9 cellular contexts compared by ENCODE assay signal in genomic region chr10:33772370-33773331, GRCh38.
A peak's percentile ranks its signal among the peaks of the same experiment; 100 is the strongest.
DNase-seq lines count a peak whose midpoint lies in the region; ATAC-seq and TF ChIP-seq lines count a peak whose summit lies in the region.
"Had no signal": no experiment of that assay in that cellular context is flagged by ENCODE, and none has a peak within 500 bp of the region (broad histone marks: within the 10 kb centered on the region; RNA-seq: fewer than 3 reads in every experiment).

No MANE protein-coding gene starts in this region.

- H3K27ac ChIP-seq in heart left ventricle (peak overlapping the region in 8 of 12 donors; percentile 17 to 53 (median 33)), right atrium auricular region (peak overlapping the region in 1 of 2 donors; percentile 18), left lung (no peak overlapping the region), stomach (no peak overlapping the region), coronary artery (peak overlapping the region in 1 of 2 donors; percentile 24)

- BruUV-seq in Caco-2 (replicated peaks; lab: Mats Ljungman, UMichigan): no TSS peak

- H3K4me1 Mint-ChIP-seq in brain: peaks cover 42% of the 10 kb centered on the region
- no peaks in the 10 kb centered on the region for H3K4me1 Mint-ChIP-seq in Caco-2 (ENCODE audit: low read depth, unreplicated experiment)

- POLR2A ChIA-PET in Caco-2 (lab: Charles Lee): no interaction called here

- intact Hi-C loops in heart left ventricle (cut with DNase I): no loop called here
- intact Hi-C loops in left lung (cut with DNase I): no loop called here
- intact Hi-C loops in stomach (cut with DNase I; ENCODE audit: low total_unique reads): no loop called here
- intact Hi-C loops in Caco-2 (cut with micrococcal nuclease; ENCODE audit: unreplicated experiment): no loop called here

- H3K27me3 Mint-ChIP-seq in brain: peaks cover 3% of the 10 kb centered on the region
- no peaks in the 10 kb centered on the region for H3K27me3 Mint-ChIP-seq in Caco-2 (ENCODE audit: insufficient read depth, unreplicated experiment)

- no peaks in the 10 kb centered on the region for H3K36me3 ChIP-seq in heart left ventricle
- H3K36me3 ChIP-seq in right atrium auricular region: no peaks in the 10 kb centered on the region
- no peaks in the 10 kb centered on the region for H3K36me3 ChIP-seq in left lung
- no peaks in the 10 kb centered on the region for H3K36me3 ChIP-seq in stomach
- H3K36me3 ChIP-seq in Caco-2 (ENCODE audit: control insufficient read depth, insufficient read depth, low read length): no peaks in the 10 kb centered on the region

- TF ChIP-seq EP300 in stomach (IDR thresholded peaks at IDR 0.05): no peak

- H3K9me3 Mint-ChIP-seq in brain (peaks cover 0 to 6% (median 0%) of the 10 kb centered on the region in 5 experiments), Caco-2 (ENCODE audit: unreplicated experiment) (no peaks in the 10 kb centered on the region)

- ATAC-seq in heart left ventricle (peak; percentile 75 to 95 (median 78)), left lung (peak; percentile 71), HG02763 (IDR thresholded peaks at IDR 0.05; ENCODE audit: unreplicated experiment) (no peak)

- H3K27me3 ChIP-seq in heart left ventricle (no peaks in the 10 kb centered on the region), right atrium auricular region (no peaks in the 10 kb centered on the region), left lung (no peaks in the 10 kb centered on the region), stomach (no peaks in the 10 kb centered on the region), Caco-2 (replicated peaks; ENCODE audit: control insufficient read depth, insufficient read depth, low read length) (no peaks in the 10 kb centered on the region)

- H3K4me3 Mint-ChIP-seq in brain (peak overlapping the region; percentile 61 to 77 (median 67)), Caco-2 (ENCODE audit: unreplicated experiment) (no peak overlapping the region)

- CTCF ChIA-PET in Caco-2 (lab: Charles Lee): no interaction called here

- TF ChIP-seq CTCF in heart left ventricle (IDR thresholded peaks at IDR 0.05) (no peak), right atrium auricular region (IDR thresholded peaks at IDR 0.05) (no peak), brain (conservative IDR thresholded peaks at IDR 0.05) (no peak), left lung (IDR thresholded peaks at IDR 0.05) (no peak), stomach (IDR thresholded peaks at IDR 0.05) (no peak), Caco-2 (IDR thresholded peaks at IDR 0.05; ENCODE audit: insufficient read depth in 1 of 2, low read depth in 1 of 2, low read length in 1 of 2, severe bottlenecking in 1 of 2, unreplicated experiment in 1 of 2) (no peak), coronary artery (IDR thresholded peaks at IDR 0.05) (no peak)

- DNase-seq in heart left ventricle: peak in 4 of 5 donors; percentile 32 to 56 (median 34)
- no peak for DNase-seq in right atrium auricular region (ENCODE audit: low spot score)
- no peak for DNase-seq in left lung
- no peak for DNase-seq in stomach
- no peak for DNase-seq in Caco-2
- no peak for DNase-seq in coronary artery (ENCODE audit: low spot score)
- DNase-seq: C1 segment of cervical spinal cord had no signal

- 58 to 63% (median 60%) methylated on average over 19 of the region's 19 CpGs for WGBS in heart left ventricle, 4 donors
- 49 to 65% (median 61%) methylated on average over 19 of the region's 19 CpGs for WGBS in stomach, 5 donors

- H3K4me3 ChIP-seq in heart left ventricle: peak overlapping the region in 5 of 12 donors; percentile 5 to 11 (median 10)
- H3K4me3 ChIP-seq in right atrium auricular region: no peak overlapping the region
- no peak overlapping the region for H3K4me3 ChIP-seq in left lung
- no peak overlapping the region for H3K4me3 ChIP-seq in stomach
- H3K4me3 ChIP-seq in Caco-2 (ENCODE audit: low read depth, low read length): no peak overlapping the region
- no peak overlapping the region for H3K4me3 ChIP-seq in coronary artery

- peaks cover 0 to 19% (median 8%) of the 10 kb centered on the region in 12 donors for H3K4me1 ChIP-seq in heart left ventricle
- H3K4me1 ChIP-seq in right atrium auricular region: peaks cover 0 to 4% of the 10 kb centered on the region in 2 donors
- peaks cover 0 to 9% of the 10 kb centered on the region in 2 donors for H3K4me1 ChIP-seq in left lung
- peaks cover 0 to 4% (median 0%) of the 10 kb centered on the region in 4 donors for H3K4me1 ChIP-seq in stomach
- H3K4me1 ChIP-seq in Caco-2: no peaks in the 10 kb centered on the region

- H3K36me3 Mint-ChIP-seq in brain: no peaks in the 10 kb centered on the region
- H3K36me3 Mint-ChIP-seq in Caco-2 (ENCODE audit: insufficient read depth, unreplicated experiment): no peaks in the 10 kb centered on the region

- TF ChIP-seq POLR2A in heart left ventricle (IDR thresholded peaks at IDR 0.05) (no peak), stomach (IDR thresholded peaks at IDR 0.05) (no peak)

- no peaks in the 10 kb centered on the region for H3K9me3 ChIP-seq in heart left ventricle
- no peaks in the 10 kb centered on the region for H3K9me3 ChIP-seq in right atrium auricular region
- H3K9me3 ChIP-seq in left lung: no peaks in the 10 kb centered on the region
- no peaks in the 10 kb centered on the region for H3K9me3 ChIP-seq in stomach
- H3K9me3 ChIP-seq in Caco-2: no peaks in the 10 kb centered on the region

- H3K27ac Mint-ChIP-seq in brain (peak overlapping the region; percentile 1 to 84 (median 63)), Caco-2 (ENCODE audit: unreplicated experiment) (no peak overlapping the region)

Comparison
In these comparisons a context has a peak if more than half of its experiments do, and no peak if none do; other contexts are left out.
1. DNase-seq: peak in heart left ventricle (4 of 5); none in right atrium auricular region (single experiment), left lung (0 of 2), stomach (single experiment), Caco-2 (0 of 2) and coronary artery (single experiment).
2. H3K27ac ChIP-seq: peak in heart left ventricle (8 of 12); none in left lung (0 of 2) and stomach (0 of 5).